ENCODE assay signal across 21 cellular contexts in genomic region chr4:76276813-76277212, GRCh38. TPM values are rescaled to one million over a fixed set of nuclear protein-coding genes. Genes with fewer than 3 reads are reported as not detected.
A peak's percentile ranks its signal among the peaks of the same experiment; 100 is the strongest.
DNase-seq lines count a peak whose midpoint lies in the region; ATAC-seq and TF ChIP-seq lines count a peak whose summit lies in the region.
"Had no signal": no experiment of that assay in that cellular context is flagged by ENCODE, and none has a peak within 500 bp of the region (broad histone marks: within the 10 kb centered on the region; RNA-seq: fewer than 3 reads in every experiment).

No MANE protein-coding gene starts in this region.

- H3K4me3 ChIP-seq in Caco-2 (ENCODE audit: low read depth, low read length) (no peak overlapping the region), neuronal stem cell (ENCODE audit: low read length in 2 of 2) (no peak overlapping the region)
- H3K4me3 ChIP-seq: GM23248, K562 had no signal

- H3K4ac ChIP-seq in neuronal stem cell (ENCODE audit: low read length): no peak overlapping the region

- no peak overlapping the region for H3K23ac ChIP-seq in neuronal stem cell (ENCODE audit: low read depth, low read length, poor library complexity)

- no peak overlapping the region for H2BK12ac ChIP-seq in neuronal stem cell (ENCODE audit: low read length)

- H3K14ac ChIP-seq in neuronal stem cell (ENCODE audit: low read length): no peak overlapping the region

- peak overlapping the region; percentile 18 for H3K27ac Mint-ChIP-seq in Caco-2 (ENCODE audit: unreplicated experiment)

- H3K4me2 ChIP-seq in neuronal stem cell (ENCODE audit: insufficient read depth, low read length, poor library complexity, severe bottlenecking): no peak overlapping the region

- ATAC-seq in HG03460 (IDR thresholded peaks at IDR 0.05; ENCODE audit: unreplicated experiment): no peak
- ATAC-seq: K562, SK-N-SH treated with all-trans-retinoic acid at 6 μM for 48 hours had no signal

- H2AK5ac ChIP-seq in neuronal stem cell (ENCODE audit: low read depth, low read length): no peak overlapping the region

- POLR2A ChIA-PET in Caco-2 (lab: Charles Lee): no interaction called here

- no peaks in the 10 kb centered on the region for H3K9me3 Mint-ChIP-seq in Caco-2 (ENCODE audit: unreplicated experiment)

- no peak overlapping the region for H3K4me3 Mint-ChIP-seq in Caco-2 (ENCODE audit: unreplicated experiment)

- H2BK5ac ChIP-seq in neuronal stem cell (ENCODE audit: low read length): no peak overlapping the region

- peaks cover 22% of the 10 kb centered on the region for H3K4me1 ChIP-seq in Caco-2
- peaks cover 6 to 10% of the 10 kb centered on the region in 2 donors for H3K4me1 ChIP-seq in neuronal stem cell (ENCODE audit: control insufficient read depth in 2 of 2, insufficient read depth in 1 of 2, low read depth in 1 of 2, low read length in 2 of 2)

- H3K36me3 ChIP-seq in Caco-2 (ENCODE audit: control insufficient read depth, insufficient read depth, low read length): no peaks in the 10 kb centered on the region
- no peaks in the 10 kb centered on the region for H3K36me3 ChIP-seq in neuronal stem cell (replicated peaks in 1 of 2; ENCODE audit: control insufficient read depth in 2 of 2, insufficient read depth in 2 of 2, low read length in 2 of 2)

- H3K4me1 Mint-ChIP-seq in Caco-2 (ENCODE audit: low read depth, unreplicated experiment): peaks cover 28% of the 10 kb centered on the region

- no peak overlapping the region for H3K9ac ChIP-seq in neuronal stem cell (ENCODE audit: low read depth, low read length, poor library complexity)
- H3K9ac ChIP-seq: GM23248 had no signal

- no peak overlapping the region for H4K91ac ChIP-seq in neuronal stem cell (ENCODE audit: low read depth, low read length, poor library complexity)

- no peak for DNase-seq in Caco-2
- peak; percentile 33 for DNase-seq in KBM-7
- peak; percentile 64 for DNase-seq in OCI-M1 (lab: John Stamatoyannopoulos, UW)
- peak; percentile 11 for DNase-seq in myocyte (ENCODE audit: low read depth)
- no peak for DNase-seq in neuronal stem cell (ENCODE audit: low spot score)
- no peak for DNase-seq in NCI-H510A (lab: John Stamatoyannopoulos, UW)
- DNase-seq in NCI-H2196 treated with DMSO at 0.1 percent for 48 hours (lab: John Stamatoyannopoulos, UW; ENCODE audit: unreplicated experiment): no peak
- DNase-seq: COR-L47, DMS53, GM23248, NCI-H1417 treated with DMSO at 0.1 percent for 48 hours, NCI-H2081, NCI-H2227 treated with DMSO at 0.1 percent for 48 hours, NCI-H526, PC-3 had no signal

- no peak overlapping the region for H3K27ac ChIP-seq in neuronal stem cell (replicated peaks; ENCODE audit: low read length)
- H3K27ac ChIP-seq: C4-2B, GM23248, HL-60 had no signal

- H3K27me3 Mint-ChIP-seq in Caco-2 (ENCODE audit: insufficient read depth, unreplicated experiment): no peaks in the 10 kb centered on the region

- H2BK15ac ChIP-seq in neuronal stem cell (ENCODE audit: low read length): no peak overlapping the region

- no TSS peak for BruUV-seq in Caco-2 (replicated peaks; lab: Mats Ljungman, UMichigan)

- TF ChIP-seq CTCF in Caco-2 (IDR thresholded peaks at IDR 0.05; ENCODE audit: insufficient read depth in 1 of 2, low read depth in 1 of 2, low read length in 1 of 2, severe bottlenecking in 1 of 2, unreplicated experiment in 1 of 2): no peak

- in situ Hi-C loops in KBM-7 (cut with MboI; ENCODE audit: low pct_unique_long_range_greater_than_20kb, low sequenced_read_pairs): no loop called here

- CTCF ChIA-PET in Caco-2 (lab: Charles Lee): no interaction called here

- no peak overlapping the region for H4K8ac ChIP-seq in neuronal stem cell (ENCODE audit: low read depth, low read length)

- no peak overlapping the region for H3K18ac ChIP-seq in neuronal stem cell (ENCODE audit: low read length)

- H3K9me3 ChIP-seq in Caco-2 (0 out of 2 replicates have a peak, but pooled peaks cover 3% of the 10 kb centered on the region), neuronal stem cell (replicated peaks in 1 of 2; ENCODE audit: control insufficient read depth in 2 of 2, insufficient read depth in 1 of 2, low read depth in 1 of 2, low read length in 2 of 2) (no peaks in the 10 kb centered on the region)

- H2BK120ac ChIP-seq in neuronal stem cell (ENCODE audit: low read depth, low read length): no peak overlapping the region

- WGBS in neuronal stem cell (ENCODE audit: extremely low coverage in 2 of 2, insufficient read length in 2 of 2, insufficient replicate concordance in 1 of 2), 2 donors: no CpG with 5 or more reads among the region's 9 CpGs

- no peaks in the 10 kb centered on the region for H3K36me3 Mint-ChIP-seq in Caco-2 (ENCODE audit: insufficient read depth, unreplicated experiment)

- no peaks in the 10 kb centered on the region for H3K79me1 ChIP-seq in neuronal stem cell (ENCODE audit: low read depth, low read length)

- H3K27me3 ChIP-seq in Caco-2 (replicated peaks; ENCODE audit: control insufficient read depth, insufficient read depth, low read length) (no peaks in the 10 kb centered on the region), neuronal stem cell (ENCODE audit: control insufficient read depth in 3 of 3, insufficient read depth in 3 of 3, low read depth in 1 of 3, low read length in 3 of 3) (no peaks in the 10 kb centered on the region)

- no peak overlapping the region for H2AFZ ChIP-seq in neuronal stem cell (ENCODE audit: low read length)
- H2AFZ ChIP-seq: GM23248 had no signal

- intact Hi-C loops in Caco-2 (cut with micrococcal nuclease; ENCODE audit: unreplicated experiment): no loop called here

RNA-seq across cellular contexts. Expression of gene FAM47E, which starts 25.3 kb away (rescaled TPM):
- total RNA-seq in Caco-2 (2022) (6.3 and 6.6 TPM in 2 replicates), myocyte (0.13 and 0.21 TPM in 2 replicates)
- 0.28 TPM for polyA plus RNA-seq in myocyte (2012)
- polyA plus RNA-seq in neuronal stem cell (2013, experiment 1 of 2): 7.5 TPM
- polyA plus RNA-seq in neuronal stem cell (2013, experiment 2 of 2): 5.0 TPM
- total RNA-seq: GM23248, M059J had no signal
- polyA plus RNA-seq: GM23248 had no signal

RNA-seq across cellular contexts. Expression of gene STBD1, which starts 29.7 kb away (rescaled TPM):
- total RNA-seq in Caco-2 (2022) (3.8 and 4.2 TPM in 2 replicates), myocyte (12.5 and 15.8 TPM in 2 replicates)
- polyA plus RNA-seq in myocyte (2012): 5.7 TPM
- polyA plus RNA-seq in neuronal stem cell (2013, experiment 1 of 2): 2.0 TPM
- 2.1 TPM for polyA plus RNA-seq in neuronal stem cell (2013, experiment 2 of 2)

Comparison
In these comparisons a context has a peak if more than half of its experiments do, and no peak if none do; other contexts are left out.
1. DNase-seq: peak in KBM-7 (single experiment), OCI-M1 (single experiment) and myocyte (single experiment); none in Caco-2 (0 of 2), neuronal stem cell (single experiment), NCI-H510A (single experiment) and NCI-H2196 treated with DMSO at 0.1 percent for 48 hours (single experiment).